ENCODE assay signal across 16 cellular contexts in the genomic region with DNA sequence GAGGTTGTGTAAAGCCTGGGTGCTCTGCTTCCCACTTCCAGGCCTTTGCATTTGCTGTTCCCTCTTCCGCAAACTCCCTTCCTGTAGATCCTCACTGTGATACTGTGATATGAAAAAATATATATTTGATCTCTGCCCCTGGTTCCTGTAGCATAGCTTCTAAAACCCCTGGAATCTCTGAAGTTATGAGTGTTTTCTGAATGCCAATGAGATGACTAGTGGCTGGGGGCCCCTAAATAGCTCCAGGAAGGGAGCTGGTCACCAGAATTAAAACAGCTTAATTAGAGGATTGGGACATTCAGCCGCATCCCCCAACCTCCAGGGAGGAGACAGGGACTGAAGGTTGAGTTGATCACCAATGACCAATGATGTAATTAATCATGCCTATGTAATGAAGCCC.
"Had no signal": no experiment of that assay in that cellular context is flagged by ENCODE, and none has a peak within 500 bp of the region (broad histone marks: within the 10 kb centered on the region; RNA-seq: fewer than 3 reads in every experiment).

No MANE protein-coding gene starts in this region.

- H3K27ac Mint-ChIP-seq: activated CD8-positive, alpha-beta memory T cell treated with anti-CD3 and anti-CD28 coated beads, Interleukin-2, amount 10 ng/mL, durations not matched to agents 7 days and 5 days; activated naive CD8-positive, alpha-beta T cell treated with anti-CD3 and anti-CD28 coated beads for 36 hours; stimulated activated naive B cell treated with anti-CD40 and anti-IgM and Interleukin-4, amounts not matched to agents 10 μg/mL and 1 μg/mL and 100 μg/mL, for 72 hours had no signal

- H3K4me3 Mint-ChIP-seq: activated CD8-positive, alpha-beta memory T cell treated with anti-CD3 and anti-CD28 coated beads, Interleukin-2, amount 10 ng/mL, durations not matched to agents 7 days and 5 days; activated naive CD8-positive, alpha-beta T cell treated with anti-CD3 and anti-CD28 coated beads for 36 hours; activated T-cell treated with anti-CD3 and anti-CD28 coated beads, Interleukin-2, amount 50 U/mL, for 4 hours; stimulated activated naive B cell treated with anti-CD40 and anti-IgM and Interleukin-4, amounts not matched to agents 10 μg/mL and 1 μg/mL and 100 μg/mL, for 72 hours had no signal

- H3K27me3 Mint-ChIP-seq: activated CD8-positive, alpha-beta memory T cell treated with anti-CD3 and anti-CD28 coated beads, Interleukin-2, amount 10 ng/mL, durations not matched to agents 7 days and 5 days; activated naive CD8-positive, alpha-beta T cell treated with anti-CD3 and anti-CD28 coated beads for 36 hours; stimulated activated naive B cell treated with anti-CD40 and anti-IgM and Interleukin-4, amounts not matched to agents 10 μg/mL and 1 μg/mL and 100 μg/mL, for 72 hours had no signal

- ATAC-seq: activated CD8-positive, alpha-beta memory T cell treated with anti-CD3 and anti-CD28 coated beads, Interleukin-2, amount 10 ng/mL, durations not matched to agents 7 days and 5 days; activated T-cell treated with anti-CD3 and anti-CD28 coated beads, Interleukin-2, amount 50 U/mL, for 4 hours; gastroesophageal sphincter; left ventricle myocardium superior; right cardiac atrium; stimulated activated naive B cell treated with anti-CD40 and anti-IgM and Interleukin-4, amounts not matched to agents 10 μg/mL and 1 μg/mL and 100 μg/mL, for 72 hours had no signal

- DNase-seq: activated CD4-positive, alpha-beta T cell treated with anti-CD3 and anti-CD28 coated beads for 1 hour; activated CD4-positive, alpha-beta T cell treated with anti-CD3 and anti-CD28 coated beads, Interleukin-2, amount 50 U/mL, for 48 hours; activated CD8-positive, alpha-beta memory T cell treated with anti-CD3 and anti-CD28 coated beads, Interleukin-2, amount 10 ng/mL, durations not matched to agents 7 days and 5 days; activated effector memory CD4-positive, alpha-beta T cell treated with anti-CD3 and anti-CD28 coated beads, Interleukin-2, amount 50 U/mL, for 16 hours; activated naive CD8-positive, alpha-beta T cell treated with anti-CD3 and anti-CD28 coated beads for 36 hours; activated T-cell treated with anti-CD3 and anti-CD28 coated beads, Interleukin-2, amount 50 U/mL, for 4 hours; caudate nucleus; colonic mucosa; effector CD8-positive, alpha-beta T cell; left ventricle myocardium superior; posterior cingulate gyrus; right cardiac atrium; spleen; stimulated activated CD4-positive, alpha-beta T cell treated with anti-CD3 and anti-CD28 coated beads, Interleukin-1b, Interleukin-23, amount 100 ng/mL, for 48 hours; stimulated activated naive B cell treated with anti-CD40 and anti-IgM and Interleukin-4, amounts not matched to agents 10 μg/mL and 1 μg/mL and 100 μg/mL, for 72 hours had no signal
